Comparison of ENCODE assay signal across 8 cellular contexts in genomic region chr14:34713681-34714319, GRCh38. TPM values are rescaled to one million over a fixed set of nuclear protein-coding genes. Genes with fewer than 3 reads are reported as not detected.
DNase-seq lines count a peak whose midpoint lies in the region; ATAC-seq, FAIRE-seq and TF ChIP-seq lines count a peak whose summit lies in the region.

No MANE protein-coding gene starts in this region.

- FAIRE-seq in urothelium cell line (lab: Jason Lieb, UNC) = no peak

- H3K9ac ChIP-seq in DND-41 (ENCODE audit: low read depth, low read length) = peak overlapping the region; percentile 85

- H3K27me3 ChIP-seq in DND-41 (ENCODE audit: insufficient read depth, low read length, poor library complexity) (no peaks in the 10 kb centered on the region), gastroesophageal sphincter (no peaks in the 10 kb centered on the region), neutrophil (peaks cover 9% of the 10 kb centered on the region)

- peaks cover 9% of the 10 kb centered on the region for H3K79me2 ChIP-seq in DND-41 (ENCODE audit: insufficient read depth, low read length)

- peak; percentile 33 for TF ChIP-seq EP300 in gastroesophageal sphincter (IDR thresholded peaks at IDR 0.05)

- TF ChIP-seq CTCF in DND-41 (IDR thresholded peaks at IDR 0.05; ENCODE audit: borderline replicate concordance, extremely low read depth, low read length, poor library complexity, severe bottlenecking) (no peak), gastroesophageal sphincter (IDR thresholded peaks at IDR 0.05) (no peak), neutrophil (IDR thresholded peaks at IDR 0.05) (no peak)

- peak overlapping the region; percentile 95 for H2AFZ ChIP-seq in DND-41 (ENCODE audit: low read depth, low read length)

- intact Hi-C loops in activated T-helper 2 cell treated with anti-CD3 and anti-CD28 coated beads, Interferon-gamma antibody, Interleukin-2, Interleukin-4, amounts not matched to agents 10 μg/mL and 5 μg/mL and 100 μg/mL, durations not matched to agents 14 hours and 24 hours and 36 hours (cut with micrococcal nuclease) = loop anchor here (1.0 to 5.0 kb wide), 3 partner anchors 159 to 269 kb away; partner anchors contain the start of gene SRP54

- no peaks in the 10 kb centered on the region for H3K9me3 ChIP-seq in DND-41 (ENCODE audit: insufficient read depth, low read length, severe bottlenecking)
- H3K9me3 ChIP-seq in gastroesophageal sphincter = no peaks in the 10 kb centered on the region
- no peaks in the 10 kb centered on the region for H3K9me3 ChIP-seq in neutrophil

- WGBS in gastroesophageal sphincter (ENCODE audit: low coverage in 1 of 2), 2 donors = 0 to 1% methylated on average over 11 to 19 of the region's 33 CpGs

- H3K4me3 Mint-ChIP-seq in activated T-helper 2 cell treated with anti-CD3 and anti-CD28 coated beads, Interferon-gamma antibody, Interleukin-2, Interleukin-4, amounts not matched to agents 10 μg/mL and 5 μg/mL and 100 μg/mL, durations not matched to agents 14 hours and 24 hours and 36 hours (ENCODE audit: low read depth) = peak overlapping the region; percentile 89

- peak overlapping the region; percentile 90 for H3K27ac Mint-ChIP-seq in activated T-helper 2 cell treated with anti-CD3 and anti-CD28 coated beads, Interferon-gamma antibody, Interleukin-2, Interleukin-4, amounts not matched to agents 10 μg/mL and 5 μg/mL and 100 μg/mL, durations not matched to agents 14 hours and 24 hours and 36 hours

- DNase-seq in DND-41 = peak; percentile 32
- DNase-seq in NCI-H2029 treated with DMSO at 0.1 percent for 48 hours (lab: John Stamatoyannopoulos, UW) = peak; percentile 87
- DNase-seq in activated T-helper 2 cell treated with anti-CD3 and anti-CD28 coated beads, Interferon-gamma antibody, Interleukin-2, Interleukin-4, amounts not matched to agents 10 μg/mL and 5 μg/mL and 100 μg/mL, durations not matched to agents 14 hours and 24 hours and 36 hours (ENCODE audit: low spot score) = no peak
- peak; percentile 32 for DNase-seq in urothelium cell line (ENCODE audit: low spot score)
- no peak for DNase-seq in NCI-H774 (lab: John Stamatoyannopoulos, UW)

- peaks cover 13% of the 10 kb centered on the region for H3K27me3 Mint-ChIP-seq in activated T-helper 2 cell treated with anti-CD3 and anti-CD28 coated beads, Interferon-gamma antibody, Interleukin-2, Interleukin-4, amounts not matched to agents 10 μg/mL and 5 μg/mL and 100 μg/mL, durations not matched to agents 14 hours and 24 hours and 36 hours (ENCODE audit: low read depth)

- no peaks in the 10 kb centered on the region for H4K20me1 ChIP-seq in DND-41 (ENCODE audit: insufficient read depth, low read length)

- peak overlapping the region; percentile 83 to 84 for H3K4me3 ChIP-seq in DND-41 (ENCODE audit: low read depth in 1 of 2, low read length in 2 of 2)
- peak overlapping the region; percentile 90 to 100 for H3K4me3 ChIP-seq in gastroesophageal sphincter
- peak overlapping the region; percentile 69 to 89 for H3K4me3 ChIP-seq in neutrophil (ENCODE audit: low read depth in 1 of 2, low read length in 1 of 2)

- H3K27ac ChIP-seq in DND-41 (ENCODE audit: low read length) (peak overlapping the region; percentile 73), gastroesophageal sphincter (peak overlapping the region; percentile 98 to 100 (median 100)), neutrophil (peak overlapping the region; percentile 40)

- H3K9me3 Mint-ChIP-seq in activated T-helper 2 cell treated with anti-CD3 and anti-CD28 coated beads, Interferon-gamma antibody, Interleukin-2, Interleukin-4, amounts not matched to agents 10 μg/mL and 5 μg/mL and 100 μg/mL, durations not matched to agents 14 hours and 24 hours and 36 hours = no peaks in the 10 kb centered on the region

- peaks cover 10% of the 10 kb centered on the region; the same call in 1 of the 2 replicates for H3K36me3 ChIP-seq in DND-41 (ENCODE audit: insufficient read depth, low read length)
- H3K36me3 ChIP-seq in gastroesophageal sphincter = peaks cover 5 to 13% of the 10 kb centered on the region in 2 donors
- H3K36me3 ChIP-seq in neutrophil = no peaks in the 10 kb centered on the region

- peaks cover 28% of the 10 kb centered on the region for H3K4me1 Mint-ChIP-seq in activated T-helper 2 cell treated with anti-CD3 and anti-CD28 coated beads, Interferon-gamma antibody, Interleukin-2, Interleukin-4, amounts not matched to agents 10 μg/mL and 5 μg/mL and 100 μg/mL, durations not matched to agents 14 hours and 24 hours and 36 hours (ENCODE audit: low read depth)

- peak overlapping the region; percentile 76 for H3K4me2 ChIP-seq in DND-41 (ENCODE audit: insufficient read depth, low read length)

- peaks cover 23% of the 10 kb centered on the region for H3K36me3 Mint-ChIP-seq in activated T-helper 2 cell treated with anti-CD3 and anti-CD28 coated beads, Interferon-gamma antibody, Interleukin-2, Interleukin-4, amounts not matched to agents 10 μg/mL and 5 μg/mL and 100 μg/mL, durations not matched to agents 14 hours and 24 hours and 36 hours (ENCODE audit: low read depth)

- ATAC-seq in DND-41 (ENCODE audit: insufficient read depth, low read depth) (peak; percentile 28), GM21619 (IDR thresholded peaks at IDR 0.05; ENCODE audit: unreplicated experiment) (peak; percentile 6), gastroesophageal sphincter (peak; percentile 74)

- H3K4me1 ChIP-seq in DND-41 (ENCODE audit: insufficient read depth, low read length) = peaks cover 20% of the 10 kb centered on the region
- H3K4me1 ChIP-seq in gastroesophageal sphincter = peaks cover 5 to 60% (median 11%) of the 10 kb centered on the region in 3 donors
- peaks cover 13 to 19% of the 10 kb centered on the region in 2 experiments for H3K4me1 ChIP-seq in neutrophil (ENCODE audit: control insufficient read depth in 1 of 2, insufficient read depth in 1 of 2, low read depth in 1 of 2, low read length in 1 of 2)

- TF ChIP-seq POLR2A in gastroesophageal sphincter (IDR thresholded peaks at IDR 0.05) = peak; percentile 21 to 60

RNA-seq across cellular contexts. Expression of gene CFL2, which starts 0.6 kb away (rescaled TPM):
- total RNA-seq in activated T-helper 2 cell treated with anti-CD3 and anti-CD28 coated beads, Interferon-gamma antibody, Interleukin-2, Interleukin-4, amounts not matched to agents 10 μg/mL and 5 μg/mL and 100 μg/mL, durations not matched to agents 14 hours and 24 hours and 36 hours = 7.1 and 8.4 TPM in 2 replicates
- total RNA-seq in gastroesophageal sphincter = 100 to 1,000 TPM; 229 to 307 (median 268) TPM

Comparison
In these comparisons a context has a peak if more than half of its experiments do, and no peak if none do; other contexts are left out.
1. ATAC-seq: peak in every context shown above with its lines; median percentile 74 in gastroesophageal sphincter; 28 in DND-41; 6 in GM21619.
2. DNase-seq: peak in DND-41 (single experiment), NCI-H2029 treated with DMSO at 0.1 percent for 48 hours (single experiment) and urothelium cell line (single experiment); none in activated T-helper 2 cell treated with anti-CD3 and anti-CD28 coated beads, Interferon-gamma antibody, Interleukin-2, Interleukin-4, amounts not matched to agents 10 μg/mL and 5 μg/mL and 100 μg/mL, durations not matched to agents 14 hours and 24 hours and 36 hours (single experiment) and NCI-H774 (single experiment).
3. H3K27ac ChIP-seq: peak in every context shown above with its lines; median percentile 100 in gastroesophageal sphincter; 73 in DND-41; 40 in neutrophil.
4. RNA of gene CFL2, which starts 0.6 kb away (total RNA-seq): 229 to 307 TPM in gastroesophageal sphincter; 7.1 to 8.4 TPM in activated T-helper 2 cell treated with anti-CD3 and anti-CD28 coated beads, Interferon-gamma antibody, Interleukin-2, Interleukin-4, amounts not matched to agents 10 μg/mL and 5 μg/mL and 100 μg/mL, durations not matched to agents 14 hours and 24 hours and 36 hours; every median in the first group is over 10 times any median in the second.
5. Peak in every context shown above with its lines, with median percentiles within 50 percentile points of each other: H3K4me3 ChIP-seq.